8 cellular contexts compared by ENCODE assay signal in the genomic region with DNA sequence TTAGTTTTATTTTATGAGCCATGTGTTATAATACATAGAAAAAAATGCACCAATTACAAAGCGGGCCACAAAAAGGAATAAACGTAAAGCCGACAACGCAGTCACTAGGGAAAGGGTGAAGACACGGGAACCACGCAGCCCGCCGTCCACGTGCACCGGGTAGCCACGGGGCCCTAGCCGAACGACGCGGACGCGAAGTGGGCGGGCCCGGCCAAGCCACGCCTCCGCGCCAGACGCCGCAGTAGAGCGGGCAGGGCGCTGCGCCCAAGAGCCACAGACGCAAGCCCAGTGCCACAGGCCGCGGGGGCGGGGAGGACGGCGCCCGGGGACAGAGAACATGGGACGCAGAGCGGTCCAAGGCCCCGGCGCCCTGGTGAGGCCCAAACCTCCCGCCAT. TPM values are rescaled to one million over a fixed set of nuclear protein-coding genes. Genes with fewer than 3 reads are reported as not detected.
DNase-seq lines count a peak whose midpoint lies in the region; TF ChIP-seq lines count a peak whose summit lies in the region.

A gene with protein sequence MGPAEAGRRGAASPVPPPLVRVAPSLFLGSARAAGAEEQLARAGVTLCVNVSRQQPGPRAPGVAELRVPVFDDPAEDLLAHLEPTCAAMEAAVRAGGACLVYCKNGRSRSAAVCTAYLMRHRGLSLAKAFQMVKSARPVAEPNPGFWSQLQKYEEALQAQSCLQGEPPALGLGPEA (plus strand): TSS at position 274 of the 396 bp plus-strand sequence. CDS start 328 bp downstream, outside the sequence.

- H3K36me3 ChIP-seq in OCI-LY3 (replicated peaks; ENCODE audit: low read depth, low read length), result peaks cover 21% of the 10 kb centered on the region
- H3K36me3 ChIP-seq in esophagus (ENCODE audit: control insufficient read depth in 2 of 2, insufficient read depth in 2 of 2, low read length in 1 of 2), result no peaks in the 10 kb centered on the region
- no peaks in the 10 kb centered on the region for H3K36me3 ChIP-seq in muscle layer of colon (ENCODE audit: insufficient read depth, low read length)

- H3K4me1 ChIP-seq in OCI-LY3 (ENCODE audit: low read length) (peaks cover 27% of the 10 kb centered on the region), esophagus (ENCODE audit: control insufficient read depth in 2 of 2, insufficient read depth in 2 of 2, low read length in 1 of 2) (peaks cover 11 to 31% of the 10 kb centered on the region in 2 donors), muscle layer of colon (ENCODE audit: insufficient read depth, low read length) (peaks cover 23% of the 10 kb centered on the region)

- peak; percentile 94 for DNase-seq in D341Med (ENCODE audit: low spot score)
- peak; percentile 96 for DNase-seq in GM20000 (ENCODE audit: low spot score)
- DNase-seq in HT-29 (ENCODE audit: low spot score), result peak; percentile 89
- peak; percentile 93 for DNase-seq in activated T-cell treated with anti-CD3 and anti-CD28 coated beads for 48 hours (ENCODE audit: low read depth)
- peak; percentile 75 to 90 for DNase-seq in stimulated activated CD8-positive, alpha-beta memory T cell treated with anti-CD3 and anti-CD28 coated beads, Interleukin-7, amount 100 ng/mL, for 4 hours (ENCODE audit: low read depth in 2 of 2)

- H2AFZ ChIP-seq in OCI-LY3 (ENCODE audit: low read depth, low read length), result no peak within 1 kb of the TSS

- H3K27me3 ChIP-seq in OCI-LY3 (ENCODE audit: low read depth, low read length) (no peaks in the 10 kb centered on the region), esophagus (ENCODE audit: control insufficient read depth in 1 of 2, insufficient read depth in 2 of 2, low read length in 2 of 2) (no peaks in the 10 kb centered on the region), muscle layer of colon (ENCODE audit: control insufficient read depth in 1 of 2, insufficient read depth in 2 of 2, low read length in 2 of 2) (peaks cover 0 to 16% of the 10 kb centered on the region in 2 donors)

- H3K4me2 ChIP-seq in OCI-LY3 (ENCODE audit: low read length), result peak within 1 kb of the TSS; percentile 97

- peak within 1 kb of the TSS; percentile 94 for H3K4me3 ChIP-seq in OCI-LY3 (ENCODE audit: low read length)
- peak within 1 kb of the TSS; percentile 70 to 74 for H3K4me3 ChIP-seq in esophagus (ENCODE audit: low read depth in 1 of 2, low read length in 2 of 2)
- peak within 1 kb of the TSS; percentile 51 to 69 for H3K4me3 ChIP-seq in muscle layer of colon (ENCODE audit: low read depth in 1 of 2, low read length in 2 of 2)

- TF ChIP-seq CTCF in GM20000 (IDR thresholded peaks at IDR 0.05; ENCODE audit: extremely low read depth, missing control alignments) (no peak), OCI-LY3 (IDR thresholded peaks at IDR 0.05; ENCODE audit: low read depth, low read length) (no peak)

- H3K9me3 ChIP-seq in OCI-LY3 (ENCODE audit: insufficient read depth, low read length), result no peaks in the 10 kb centered on the region
- H3K9me3 ChIP-seq in esophagus (ENCODE audit: control insufficient read depth in 2 of 2, insufficient read depth in 1 of 2, low read depth in 1 of 2, low read length in 1 of 2), result no peaks in the 10 kb centered on the region
- H3K9me3 ChIP-seq in muscle layer of colon (ENCODE audit: low read length), result no peaks in the 10 kb centered on the region

- WGBS in esophagus, 2 donors, result 0 to 1% methylated on average over 24 to 39 of the region's 39 CpGs

- peak within 1 kb of the TSS; percentile 98 for H3K9ac ChIP-seq in OCI-LY3 (ENCODE audit: low read length)
- H3K9ac ChIP-seq in muscle layer of colon (ENCODE audit: low read length), result no peak within 1 kb of the TSS

- H4K20me1 ChIP-seq in OCI-LY3 (ENCODE audit: insufficient read depth, low read length), result peaks cover 10% of the 10 kb centered on the region; the same call in 1 of the 2 replicates

- peaks cover 62% of the 10 kb centered on the region for H3K79me2 ChIP-seq in OCI-LY3 (ENCODE audit: low read length)

- H3K27ac ChIP-seq in OCI-LY3 (ENCODE audit: low read length) (peak within 1 kb of the TSS; percentile 96), esophagus (ENCODE audit: low read depth in 2 of 2, low read length in 1 of 2) (peak within 1 kb of the TSS; percentile 98 to 99), muscle layer of colon (ENCODE audit: low read depth, low read length) (peak within 1 kb of the TSS; percentile 79)

RNA-seq across cellular contexts. Expression of the gene that starts here (rescaled TPM):
- total RNA-seq in HT-29 (2014; rRNA removed; shearing (Covaris generic)), result 10.0 and 10.4 TPM in 2 replicates
- 1 to 10 TPM; 3.5 to 3.8 TPM for polyA plus RNA-seq in esophagus

Comparison
In these comparisons a context has a peak if more than half of its experiments do, and no peak if none do; other contexts are left out.
1. Peak in every context shown above with its lines: DNase-seq, H3K4me3 ChIP-seq and H3K27ac ChIP-seq.